Comparison of ENCODE assay signal across 29 cellular contexts in the genomic region with DNA sequence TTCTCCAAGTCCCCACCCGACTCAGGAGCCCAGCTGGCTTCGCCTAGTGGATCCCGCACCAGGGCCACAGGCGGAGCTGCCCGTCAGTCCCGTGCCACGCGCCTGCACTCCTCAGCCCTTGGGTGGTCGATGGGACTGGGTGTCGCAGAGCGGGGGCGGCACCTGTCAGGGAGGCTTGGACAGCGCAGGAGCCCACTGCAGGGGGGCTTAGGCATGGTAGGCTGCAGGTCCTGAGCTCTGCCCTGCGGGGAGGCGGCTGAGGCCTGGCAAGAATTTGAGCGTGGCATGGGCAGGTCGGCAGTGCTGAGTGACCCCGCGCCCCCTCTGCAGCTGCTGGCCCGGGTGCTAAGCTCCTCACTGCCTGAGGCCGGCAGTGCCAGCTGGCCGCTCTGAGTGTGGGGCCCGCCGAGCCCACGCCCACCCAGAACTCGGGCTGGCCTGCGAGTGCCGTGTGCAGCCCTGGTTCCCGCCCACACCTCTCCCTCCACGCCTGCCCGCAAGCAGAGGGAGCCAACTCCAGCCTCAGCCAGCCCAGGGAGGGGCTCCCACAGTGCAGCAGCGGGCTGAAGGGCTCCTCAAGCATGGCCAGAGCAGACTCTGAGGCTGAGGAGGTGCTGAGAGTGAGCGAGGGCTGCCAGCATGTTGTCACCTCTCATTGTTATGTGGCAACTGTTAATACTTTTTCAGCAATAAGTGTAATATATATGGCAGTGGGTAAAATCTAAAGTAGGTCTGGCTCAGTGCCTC.
"Had no signal": no experiment of that assay in that cellular context is flagged by ENCODE, and none has a peak within 500 bp of the region (broad histone marks: within the 10 kb centered on the region; RNA-seq: fewer than 3 reads in every experiment).

No MANE protein-coding gene starts in this region.

- ATAC-seq: activated CD4-positive, alpha-beta T cell treated with anti-CD3 and anti-CD28 coated beads for 36 hours; activated CD8-positive, alpha-beta memory T cell treated with anti-CD3 and anti-CD28 coated beads, Interleukin-2, amount 10 ng/mL, durations not matched to agents 7 days and 5 days; activated CD8-positive, alpha-beta T cell treated with anti-CD3 and anti-CD28 coated beads, Interleukin-2, amount 10 ng/mL, durations not matched to agents 7 days and 5 days; activated naive CD8-positive, alpha-beta T cell treated with anti-CD3 and anti-CD28 coated beads, Interleukin-2, amount 50 U/mL, for 24 hours; foreskin keratinocyte; gastrocnemius medialis; T-helper 17 cell had no signal

- DNase-seq: activated CD4-positive, alpha-beta memory T cell treated with anti-CD3 and anti-CD28 coated beads for 36 hours; activated CD4-positive, alpha-beta T cell treated with anti-CD3 and anti-CD28 coated beads for 36 hours; activated CD4-positive, alpha-beta T cell treated with anti-CD3 and anti-CD28 coated beads, Interleukin-2, amount 10 ng/mL, durations not matched to agents 24 days and 14 days; activated CD4-positive, CD25-positive, alpha-beta regulatory T cell; activated CD4-positive, CD25-positive, alpha-beta regulatory T cell treated with anti-CD3 and anti-CD28 coated beads, Interleukin-2, amount 50 U/mL, for 72 hours; activated CD8-positive, alpha-beta memory T cell treated with anti-CD3 and anti-CD28 coated beads, Interleukin-2, amount 10 ng/mL, durations not matched to agents 7 days and 5 days; activated CD8-positive, alpha-beta memory T cell treated with anti-CD3 and anti-CD28 coated beads, Interleukin-2, amount 50 U/mL, for 4 hours; activated CD8-positive, alpha-beta T cell treated with anti-CD3 and anti-CD28 coated beads, Interleukin-2, amount 10 ng/mL, durations not matched to agents 7 days and 5 days; activated effector memory CD4-positive, alpha-beta T cell treated with anti-CD3 and anti-CD28 coated beads, Interleukin-2, amount 50 U/mL, for 16 hours; activated naive CD4-positive, alpha-beta T cell treated with anti-CD3 and anti-CD28 coated beads for 36 hours; activated naive CD8-positive, alpha-beta T cell treated with anti-CD3 and anti-CD28 coated beads for 36 hours; activated naive CD8-positive, alpha-beta T cell treated with anti-CD3 and anti-CD28 coated beads, Interleukin-2, amount 50 U/mL, for 24 hours; activated T-cell treated with anti-CD3 and anti-CD28 coated beads, Interleukin-2, amount 50 U/mL, for 1 hour; activated T-cell treated with anti-CD3 and anti-CD28 coated beads, Interleukin-2, amount 50 U/mL, for 48 hours; adrenal gland; amygdala; dorsolateral prefrontal cortex; effector memory CD4-positive, alpha-beta T cell; erythroblast; foreskin keratinocyte; gastrocnemius medialis; T-helper 1 cell; T-helper 17 cell; T1000 had no signal

- H3K4me1 ChIP-seq: adrenal gland, ascending aorta, breast epithelium, esophagus muscularis mucosa, foreskin keratinocyte, gastrocnemius medialis had no signal

- H3K36me3 ChIP-seq: adrenal gland, ascending aorta, breast epithelium, cardiac muscle cell, esophagus muscularis mucosa, gastrocnemius medialis had no signal

- H3K4me3 ChIP-seq: adrenal gland, ascending aorta, breast epithelium, cardiac muscle cell, coronary artery, dorsolateral prefrontal cortex, esophagus muscularis mucosa, gastrocnemius medialis had no signal

- H3K27ac ChIP-seq: adrenal gland, ascending aorta, breast epithelium, cardiac muscle cell, coronary artery, dorsolateral prefrontal cortex, esophagus muscularis mucosa, foreskin keratinocyte, gastrocnemius medialis had no signal

- H3K27me3 ChIP-seq: adrenal gland, ascending aorta, breast epithelium, cardiac muscle cell, dorsolateral prefrontal cortex, esophagus muscularis mucosa, foreskin keratinocyte, gastrocnemius medialis had no signal

- H3K9me3 ChIP-seq: adrenal gland, ascending aorta, breast epithelium, gastrocnemius medialis had no signal
